Comparison of ENCODE assay signal across 2 cellular contexts in genomic region chr5:149061341-149061740, GRCh38.
TF ChIP-seq lines count a peak whose summit lies in the region.

No MANE protein-coding gene starts in this region.

TF ChIP-seq in SK-N-SH, 30 proteins besides CTCF, POLR2A, EP300 and RAD21 (continued from another document):
- TF ChIP-seq IRF3 (IDR thresholded peaks at IDR 0.05; ENCODE audit: low read depth, low read length) (no peak), TCF12 (IDR thresholded peaks at IDR 0.05) (no peak), ZBTB33 (IDR thresholded peaks at IDR 0.05; ENCODE audit: borderline replicate concordance, low read depth) (no peak), MXI1 (IDR thresholded peaks at IDR 0.05; ENCODE audit: low read depth, low read length) (no peak), REST (IDR thresholded peaks at IDR 0.05; ENCODE audit: low read depth, low read length) (no peak), FOSL2 (IDR thresholded peaks at IDR 0.05; ENCODE audit: borderline replicate concordance, low read depth) (no peak), EZH2phosphoT487 (IDR thresholded peaks at IDR 0.05; ENCODE audit: borderline replicate concordance, low read depth) (no peak), GABPA (IDR thresholded peaks at IDR 0.05; ENCODE audit: low read depth) (no peak), JUND (IDR thresholded peaks at IDR 0.05) (no peak), POLR2AphosphoS5 (IDR thresholded peaks at IDR 0.05; ENCODE audit: low read depth, low read length) (no peak), CHD2 (IDR thresholded peaks at IDR 0.05; ENCODE audit: low read length, partially characterized antibody) (no peak), FOXJ3 (CRISPR knock-in tag; IDR thresholded peaks at IDR 0.05) (no peak), USF2 (IDR thresholded peaks at IDR 0.05; ENCODE audit: borderline replicate concordance, low read depth, low read length) (no peak)

TF ChIP-seq in SK-N-SH treated with all-trans-retinoic acid at 6 μM for 48 hours, 23 proteins besides CTCF, POLR2A, EP300 and RAD21 (continued from another document):
- TF ChIP-seq CREB5 (CRISPR knock-in tag; IDR thresholded peaks at IDR 0.05; ENCODE audit: low read depth) (no peak), ISL1 (CRISPR knock-in tag; IDR thresholded peaks at IDR 0.05) (no peak), TOX (CRISPR knock-in tag; IDR thresholded peaks at IDR 0.05; ENCODE audit: borderline replicate concordance) (no peak), ESRRG (CRISPR knock-in tag; IDR thresholded peaks at IDR 0.05) (no peak), ZFP3 (CRISPR knock-in tag; IDR thresholded peaks at IDR 0.05) (no peak), ZNF565 (CRISPR knock-in tag; conservative IDR thresholded peaks at IDR 0.05; ENCODE audit: low read depth) (no peak), CSRNP3 (CRISPR knock-in tag; IDR thresholded peaks at IDR 0.05) (no peak), TSHZ2 (CRISPR knock-in tag; IDR thresholded peaks at IDR 0.05) (no peak), ARNTL (CRISPR knock-in tag; IDR thresholded peaks at IDR 0.05; ENCODE audit: borderline replicate concordance, low read depth) (no peak)
